ENCODE assay signal across 36 cellular contexts in the genomic region with DNA sequence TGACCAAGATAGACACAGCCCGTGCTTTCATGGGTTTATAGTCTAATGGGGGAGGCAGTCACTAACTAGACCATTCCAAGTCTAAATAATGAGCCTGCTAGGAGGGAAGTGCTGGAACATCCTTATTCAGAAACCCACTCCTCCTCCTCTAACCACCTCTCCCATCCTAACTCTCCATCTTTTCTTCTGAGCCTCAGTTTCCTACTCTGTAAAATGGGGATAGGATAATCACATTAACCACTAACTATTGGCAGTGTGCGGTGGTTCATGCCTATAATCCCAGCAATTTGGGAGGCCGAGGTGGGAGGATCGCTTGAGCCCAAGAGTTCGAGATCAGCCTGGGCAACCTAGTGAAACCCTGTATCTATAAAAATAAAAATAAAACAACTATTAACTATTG.
"Had no signal": no experiment of that assay in that cellular context is flagged by ENCODE, and none has a peak within 500 bp of the region (broad histone marks: within the 10 kb centered on the region; RNA-seq: fewer than 3 reads in every experiment).

No MANE protein-coding gene starts in this region.

- H3K27ac Mint-ChIP-seq: activated B cell treated with CpG ODN at 0.5 μM for 24 hours; activated CD4-positive, alpha-beta memory T cell treated with anti-CD3 and anti-CD28 coated beads for 36 hours; activated CD4-positive, alpha-beta T cell treated with anti-CD3 and anti-CD28 coated beads, Interleukin-2, amount 10 ng/mL, durations not matched to agents 24 days and 14 days; activated CD8-positive, alpha-beta T cell treated with anti-CD3 and anti-CD28 coated beads for 36 hours; activated naive CD4-positive, alpha-beta T cell treated with anti-CD3 and anti-CD28 coated beads for 36 hours; activated naive CD4-positive, alpha-beta T cell treated with anti-CD3 and anti-CD28 coated beads, Interleukin-2, amount 50 U/mL, for 72 hours; activated naive CD8-positive, alpha-beta T cell treated with anti-CD3 and anti-CD28 coated beads for 36 hours; activated T-cell treated with anti-CD3 and anti-CD28 coated beads, Interleukin-2, amount 50 U/mL, for 72 hours; activated T-helper 1 cell treated with anti-CD3 and anti-CD28 coated beads, Interleukin-12 subunit alpha, Interleukin-12 subunit beta, Interleukin-2, Interleukin-4 antibody, amounts not matched to agents 30 ng/mL and 10 ng/mL and 1 ng/mL, durations not matched to agents 14 hours and 24 hours and 36 hours; activated T-helper 17 cell treated with anti-CD3 and anti-CD28 coated beads, Interleukin-2, amount 50 U/mL, for 72 hours; T-helper 1 cell treated with Interleukin-12 subunit alpha and Interleukin-12 subunit beta and Interleukin-4 antibody, amounts not matched to agents 30 μg/mL and 1 μg/mL, for 36 hours; T-helper 2 cell treated with Interferon-gamma antibody and Interleukin-4, amounts not matched to agents 5 μg/mL and 100 μg/mL, for 36 hours had no signal

- H3K27ac ChIP-seq: adrenal gland, body of pancreas, brain microvascular endothelial cell, breast epithelium, VCaP had no signal

- DNase-seq: activated B cell treated with CpG ODN at 0.5 μM for 24 hours; activated CD4-positive, alpha-beta memory T cell treated with anti-CD3 and anti-CD28 coated beads for 36 hours; activated CD4-positive, alpha-beta T cell treated with anti-CD3 and anti-CD28 coated beads for 4 hours; activated CD4-positive, alpha-beta T cell treated with anti-CD3 and anti-CD28 coated beads, Interleukin-2, amount 10 ng/mL, durations not matched to agents 24 days and 14 days; activated CD4-positive, alpha-beta T cell treated with anti-CD3 and anti-CD28 coated beads, Interleukin-2, amount 50 U/mL, for 1 hour; activated CD4-positive, alpha-beta T cell treated with anti-CD3 and anti-CD28 coated beads, Interleukin-2, amount 50 U/mL, for 4 hours; activated CD4-positive, CD25-positive, alpha-beta regulatory T cell treated with anti-CD3 and anti-CD28 coated beads, Interleukin-2, amount 50 U/mL, for 72 hours; activated CD8-positive, alpha-beta memory T cell treated with anti-CD3 and anti-CD28 coated beads, Interleukin-2, amount 50 U/mL, for 4 hours; activated CD8-positive, alpha-beta T cell treated with anti-CD3 and anti-CD28 coated beads for 36 hours; activated effector memory CD4-positive, alpha-beta T cell treated with anti-CD3 and anti-CD28 coated beads, Interleukin-2, amount 50 U/mL, for 16 hours; activated gamma-delta T cell treated with Interleukin-2 at 50 U/mL for 16 hours; activated naive CD4-positive, alpha-beta T cell; activated naive CD4-positive, alpha-beta T cell treated with anti-CD3 and anti-CD28 coated beads for 36 hours; activated naive CD4-positive, alpha-beta T cell treated with anti-CD3 and anti-CD28 coated beads, Interleukin-2, amount 50 U/mL, for 16 hours; activated naive CD8-positive, alpha-beta T cell treated with anti-CD3 and anti-CD28 coated beads for 36 hours; activated T-cell treated with anti-CD3 and anti-CD28 coated beads for 4 hours; activated T-cell treated with anti-CD3 and anti-CD28 coated beads, Interleukin-2, amount 50 U/mL, for 1 hour; activated T-cell treated with anti-CD3 and anti-CD28 coated beads, Interleukin-2, amount 50 U/mL, for 4 hours; activated T-cell treated with anti-CD3 and anti-CD28 coated beads, Interleukin-2, amount 50 U/mL, for 72 hours; adrenal gland; amniotic stem cell; body of pancreas; brain microvascular endothelial cell; central memory CD4-positive, alpha-beta T cell; T-helper 1 cell; T-helper 2 cell; T-helper 9 cell had no signal

- H3K4me1 ChIP-seq: breast epithelium had no signal

- H3K4me3 ChIP-seq: adrenal gland, body of pancreas, breast epithelium had no signal

- H3K27me3 Mint-ChIP-seq: activated CD4-positive, alpha-beta memory T cell treated with anti-CD3 and anti-CD28 coated beads for 36 hours; activated T-helper 17 cell treated with anti-CD3 and anti-CD28 coated beads, Interleukin-2, amount 50 U/mL, for 72 hours had no signal

- ATAC-seq: activated CD8-positive, alpha-beta T cell treated with anti-CD3 and anti-CD28 coated beads for 36 hours; activated naive CD4-positive, alpha-beta T cell treated with anti-CD3 and anti-CD28 coated beads, Interleukin-2, amount 50 U/mL, for 72 hours; activated T-cell treated with anti-CD3 and anti-CD28 coated beads, Interleukin-2, amount 50 U/mL, for 4 hours; activated T-cell treated with anti-CD3 and anti-CD28 coated beads, Interleukin-2, amount 50 U/mL, for 72 hours; activated T-helper 17 cell treated with anti-CD3 and anti-CD28 coated beads, Interleukin-2, amount 50 U/mL, for 72 hours; body of pancreas had no signal

- H3K9me3 ChIP-seq: adrenal gland, body of pancreas, breast epithelium had no signal

- H3K9me3 Mint-ChIP-seq: activated B cell treated with CpG ODN at 0.5 μM for 24 hours; activated CD4-positive, alpha-beta memory T cell treated with anti-CD3 and anti-CD28 coated beads for 36 hours; activated CD4-positive, alpha-beta T cell treated with anti-CD3 and anti-CD28 coated beads, Interleukin-2, amount 10 ng/mL, durations not matched to agents 24 days and 14 days; activated CD8-positive, alpha-beta T cell treated with anti-CD3 and anti-CD28 coated beads for 36 hours; activated naive CD4-positive, alpha-beta T cell treated with anti-CD3 and anti-CD28 coated beads for 36 hours; activated naive CD4-positive, alpha-beta T cell treated with anti-CD3 and anti-CD28 coated beads, Interleukin-2, amount 50 U/mL, for 72 hours; activated naive CD8-positive, alpha-beta T cell treated with anti-CD3 and anti-CD28 coated beads for 36 hours; activated T-cell treated with anti-CD3 and anti-CD28 coated beads, Interleukin-2, amount 50 U/mL, for 4 hours; activated T-cell treated with anti-CD3 and anti-CD28 coated beads, Interleukin-2, amount 50 U/mL, for 72 hours; activated T-helper 1 cell treated with anti-CD3 and anti-CD28 coated beads, Interleukin-12 subunit alpha, Interleukin-12 subunit beta, Interleukin-2, Interleukin-4 antibody, amounts not matched to agents 30 ng/mL and 10 ng/mL and 1 ng/mL, durations not matched to agents 14 hours and 24 hours and 36 hours; activated T-helper 17 cell treated with anti-CD3 and anti-CD28 coated beads, Interleukin-2, amount 50 U/mL, for 72 hours; T-helper 1 cell treated with Interleukin-12 subunit alpha and Interleukin-12 subunit beta and Interleukin-4 antibody, amounts not matched to agents 30 μg/mL and 1 μg/mL, for 36 hours; T-helper 2 cell treated with Interferon-gamma antibody and Interleukin-4, amounts not matched to agents 5 μg/mL and 100 μg/mL, for 36 hours had no signal

- H3K36me3 Mint-ChIP-seq: activated CD4-positive, alpha-beta memory T cell treated with anti-CD3 and anti-CD28 coated beads for 36 hours; activated naive CD4-positive, alpha-beta T cell treated with anti-CD3 and anti-CD28 coated beads, Interleukin-2, amount 50 U/mL, for 72 hours; activated naive CD8-positive, alpha-beta T cell treated with anti-CD3 and anti-CD28 coated beads for 36 hours had no signal

- H3K36me3 ChIP-seq: adrenal gland, brain microvascular endothelial cell, breast epithelium had no signal

- H3K27me3 ChIP-seq: adrenal gland, body of pancreas, brain microvascular endothelial cell, breast epithelium had no signal

- H3K4me3 Mint-ChIP-seq: activated B cell treated with CpG ODN at 0.5 μM for 24 hours; activated CD4-positive, alpha-beta memory T cell treated with anti-CD3 and anti-CD28 coated beads for 36 hours; activated CD4-positive, alpha-beta T cell treated with anti-CD3 and anti-CD28 coated beads, Interleukin-2, amount 10 ng/mL, durations not matched to agents 24 days and 14 days; activated CD8-positive, alpha-beta T cell treated with anti-CD3 and anti-CD28 coated beads for 36 hours; activated naive CD4-positive, alpha-beta T cell treated with anti-CD3 and anti-CD28 coated beads for 36 hours; activated naive CD8-positive, alpha-beta T cell treated with anti-CD3 and anti-CD28 coated beads for 36 hours; activated T-cell treated with anti-CD3 and anti-CD28 coated beads, Interleukin-2, amount 50 U/mL, for 4 hours; activated T-cell treated with anti-CD3 and anti-CD28 coated beads, Interleukin-2, amount 50 U/mL, for 72 hours; activated T-helper 1 cell treated with anti-CD3 and anti-CD28 coated beads, Interleukin-12 subunit alpha, Interleukin-12 subunit beta, Interleukin-2, Interleukin-4 antibody, amounts not matched to agents 30 ng/mL and 10 ng/mL and 1 ng/mL, durations not matched to agents 14 hours and 24 hours and 36 hours; activated T-helper 17 cell treated with anti-CD3 and anti-CD28 coated beads, Interleukin-2, amount 50 U/mL, for 72 hours; T-helper 1 cell treated with Interleukin-12 subunit alpha and Interleukin-12 subunit beta and Interleukin-4 antibody, amounts not matched to agents 30 μg/mL and 1 μg/mL, for 36 hours; T-helper 2 cell treated with Interferon-gamma antibody and Interleukin-4, amounts not matched to agents 5 μg/mL and 100 μg/mL, for 36 hours had no signal

- FAIRE-seq: astrocyte, TTC549 had no signal
